In genomic region chr6:170134077-170135040, GRCh38 we compare ENCODE assay signal across 13 cellular contexts.
DNase-seq lines count a peak whose midpoint lies in the region; ATAC-seq and TF ChIP-seq lines count a peak whose summit lies in the region.
"Had no signal": no experiment of that assay in that cellular context is flagged by ENCODE, and none has a peak within 500 bp of the region (broad histone marks: within the 10 kb centered on the region; RNA-seq: fewer than 3 reads in every experiment).

No MANE protein-coding gene starts in this region.

- peaks cover 23% of the 10 kb centered on the region for H3K9me3 ChIP-seq in BLaER1
- H3K9me3 ChIP-seq in heart right ventricle = no peaks in the 10 kb centered on the region
- no peaks in the 10 kb centered on the region for H3K9me3 ChIP-seq in ovary

- ATAC-seq in heart right ventricle = peak in 4 of 8 donors; percentile 19 to 29 (median 25)
- ATAC-seq in activated CD8-positive, alpha-beta T cell treated with anti-CD3 and anti-CD28 coated beads for 36 hours = no peak
- no peak for ATAC-seq in SK-N-SH treated with all-trans-retinoic acid at 6 μM for 48 hours

- POLR2A ChIA-PET in activated CD8-positive, alpha-beta T cell treated with anti-CD3 and anti-CD28 coated beads for 36 hours (lab: Charles Lee) = no interaction called here

- H3K27me3 Mint-ChIP-seq in activated CD8-positive, alpha-beta T cell treated with anti-CD3 and anti-CD28 coated beads for 36 hours = no peaks in the 10 kb centered on the region

- WGBS in heart right ventricle, 2 donors = 55 to 57% methylated on average over 34 of the region's 34 CpGs
- 46 to 61% (median 53%) methylated on average over 34 of the region's 34 CpGs for WGBS in ovary, 3 donors

- intact Hi-C loops in heart right ventricle (cut with DNase I) = loop anchor here in 5 of 10 donors (5.0 to 10.0 kb wide), 4 partner anchors 90 to 158 kb away; partner anchors contain the start of gene DLL1 (in 1 of the 5)
- intact Hi-C loops in ovary (cut with DNase I) = no loop called here
- intact Hi-C loops in activated CD8-positive, alpha-beta T cell treated with anti-CD3 and anti-CD28 coated beads for 36 hours (cut with micrococcal nuclease) = no loop called here

- peak overlapping the region; percentile 79 for H3K4me2 ChIP-seq in BLaER1

- no peak for TF ChIP-seq RAD21 in Ishikawa (IDR thresholded peaks at IDR 0.05; ENCODE audit: low read depth)

- TF ChIP-seq CTCF in heart right ventricle (IDR thresholded peaks at IDR 0.05) (no peak), ovary (IDR thresholded peaks at IDR 0.05) (no peak)
- TF ChIP-seq CTCF in activated CD8-positive, alpha-beta T cell treated with anti-CD3 and anti-CD28 coated beads for 36 hours (IDR thresholded peaks at IDR 0.05) = no peak

- H3K27ac Mint-ChIP-seq in activated CD8-positive, alpha-beta T cell treated with anti-CD3 and anti-CD28 coated beads for 36 hours = no peak overlapping the region
- H3K27ac Mint-ChIP-seq: B cell; dendritic cell treated with granulocyte-macrophage colony-stimulating factor and Interleukin-4, amounts not matched to agents 40 ng/mL and 50 ng/mL, for 4 days; HFFc6 had no signal

- no peak overlapping the region for H3K9ac ChIP-seq in BLaER1

- no peaks in the 10 kb centered on the region for H3K36me3 Mint-ChIP-seq in activated CD8-positive, alpha-beta T cell treated with anti-CD3 and anti-CD28 coated beads for 36 hours (ENCODE audit: low read depth)

- CTCF ChIA-PET in activated CD8-positive, alpha-beta T cell treated with anti-CD3 and anti-CD28 coated beads for 36 hours (lab: Charles Lee) = no interaction called here

- no peaks in the 10 kb centered on the region for H3K4me1 Mint-ChIP-seq in activated CD8-positive, alpha-beta T cell treated with anti-CD3 and anti-CD28 coated beads for 36 hours (ENCODE audit: low read depth)
- H3K4me1 Mint-ChIP-seq: B cell had no signal

- no peak for TF ChIP-seq POLR2A in ovary (IDR thresholded peaks at IDR 0.05)

- H3K9me3 Mint-ChIP-seq in activated CD8-positive, alpha-beta T cell treated with anti-CD3 and anti-CD28 coated beads for 36 hours = no peaks in the 10 kb centered on the region

- H3K36me3 ChIP-seq in BLaER1 = peaks cover 12% of the 10 kb centered on the region
- H3K36me3 ChIP-seq in heart right ventricle = no peaks in the 10 kb centered on the region
- no peaks in the 10 kb centered on the region for H3K36me3 ChIP-seq in ovary

- H3K27ac ChIP-seq in BLaER1 (peak overlapping the region; percentile 92), heart right ventricle (peak overlapping the region in 8 of 10 donors; percentile 14 to 77 (median 54)), ovary (no peak overlapping the region)

- DNase-seq in heart right ventricle = peak; percentile 39 to 58
- peak in 4 of 5 donors; percentile 18 to 85 (median 63) for DNase-seq in ovary
- DNase-seq in stimulated activated CD4-positive, alpha-beta T cell treated with anti-CD3 and anti-CD28 coated beads, Interleukin-1b, Interleukin-23, amount 100 ng/mL, for 48 hours = no peak
- no peak for DNase-seq in stimulated activated naive CD4-positive, alpha-beta T cell (lab: John Stamatoyannopoulos, UW)
- DNase-seq in activated CD8-positive, alpha-beta T cell treated with anti-CD3 and anti-CD28 coated beads for 36 hours = no peak
- DNase-seq: activated T-cell treated with anti-CD3 and anti-CD28 coated beads, Interleukin-2, amount 50 U/mL, for 48 hours; HFFc6; occipital lobe had no signal

- H3K4me1 ChIP-seq in BLaER1 (peaks cover 78% of the 10 kb centered on the region), heart right ventricle (peaks cover 6 to 66% (median 48%) of the 10 kb centered on the region in 9 donors), ovary (ENCODE audit: insufficient read depth) (peaks cover 4% of the 10 kb centered on the region)

- TF ChIP-seq EP300 in Ishikawa (IDR thresholded peaks at IDR 0.05; ENCODE audit: borderline replicate concordance) (peak; percentile 45; the same call in 1 of the 2 replicates), ovary (IDR thresholded peaks at IDR 0.05) (no peak)

- no peak overlapping the region; the same call in 1 of the 2 replicates for H3K4me3 ChIP-seq in BLaER1
- H3K4me3 ChIP-seq in heart right ventricle = no peak overlapping the region
- H3K4me3 ChIP-seq in ovary = no peak overlapping the region

- H3K27me3 ChIP-seq in BLaER1 (no peaks in the 10 kb centered on the region), heart right ventricle (no peaks in the 10 kb centered on the region), ovary (no peaks in the 10 kb centered on the region)

- H4K20me1 ChIP-seq in BLaER1 = no peaks in the 10 kb centered on the region

- H3K4me3 Mint-ChIP-seq in activated CD8-positive, alpha-beta T cell treated with anti-CD3 and anti-CD28 coated beads for 36 hours = no peak overlapping the region
- H3K4me3 Mint-ChIP-seq: B cell; dendritic cell treated with granulocyte-macrophage colony-stimulating factor and Interleukin-4, amounts not matched to agents 40 ng/mL and 50 ng/mL, for 4 days; HFFc6 had no signal

TF ChIP-seq in Ishikawa, 13 proteins besides CTCF, POLR2A, EP300 and RAD21:
- TF ChIP-seq TEAD4 (IDR thresholded peaks at IDR 0.05) (0 out of 2 replicates have a peak, but pooled peaks have one; percentile 13), NFIC (IDR thresholded peaks at IDR 0.05) (peak; percentile 55; the same call in 1 of the 2 replicates), USF1 (IDR thresholded peaks at IDR 0.05) (no peak)

TF ChIP-seq in SK-N-SH treated with all-trans-retinoic acid at 6 μM for 48 hours, 23 proteins besides CTCF, POLR2A, EP300 and RAD21:
- no peak for TF ChIP-seq PATZ1 (CRISPR knock-in tag; IDR thresholded peaks at IDR 0.05; ENCODE audit: borderline replicate concordance)
- no peak for TF ChIP-seq ZNF565 (CRISPR knock-in tag; conservative IDR thresholded peaks at IDR 0.05; ENCODE audit: low read depth)
- TF ChIP-seq ZNF70 (CRISPR knock-in tag; IDR thresholded peaks at IDR 0.05) = no peak
- no peak for TF ChIP-seq CSDC2 (CRISPR knock-in tag; IDR thresholded peaks at IDR 0.05)
- TF ChIP-seq CSRNP3 (CRISPR knock-in tag; IDR thresholded peaks at IDR 0.05) = no peak
- TF ChIP-seq PPARA (CRISPR knock-in tag; IDR thresholded peaks at IDR 0.05; ENCODE audit: borderline replicate concordance) = no peak
- no peak for TF ChIP-seq ARNTL (CRISPR knock-in tag; IDR thresholded peaks at IDR 0.05; ENCODE audit: borderline replicate concordance, low read depth)
- no peak for TF ChIP-seq TOX (CRISPR knock-in tag; IDR thresholded peaks at IDR 0.05; ENCODE audit: borderline replicate concordance)
- no peak for TF ChIP-seq SNAI2 (CRISPR knock-in tag; IDR thresholded peaks at IDR 0.05)
- no peak for TF ChIP-seq ESRRG (CRISPR knock-in tag; IDR thresholded peaks at IDR 0.05)
- TF ChIP-seq ISL1 (CRISPR knock-in tag; IDR thresholded peaks at IDR 0.05) = no peak

Comparison
In these comparisons a context has a peak if more than half of its experiments do, and no peak if none do; other contexts are left out.
1. H3K27ac ChIP-seq: peak in BLaER1 (single experiment) and heart right ventricle (8 of 10); none in ovary (0 of 2).
2. DNase-seq: peak in heart right ventricle (2 of 2) and ovary (4 of 5); none in stimulated activated CD4-positive, alpha-beta T cell treated with anti-CD3 and anti-CD28 coated beads, Interleukin-1b, Interleukin-23, amount 100 ng/mL, for 48 hours (single experiment), stimulated activated naive CD4-positive, alpha-beta T cell (0 of 6) and activated CD8-positive, alpha-beta T cell treated with anti-CD3 and anti-CD28 coated beads for 36 hours (single experiment).